8 cellular contexts compared by ENCODE assay signal in genomic region chr13:46354143-46355087, GRCh38. TPM values are rescaled to one million over a fixed set of nuclear protein-coding genes. Genes with fewer than 3 reads are reported as not detected.
A peak's percentile ranks its signal among the peaks of the same experiment; 100 is the strongest.
DNase-seq lines count a peak whose midpoint lies in the region; ATAC-seq and TF ChIP-seq lines count a peak whose summit lies in the region.

No MANE protein-coding gene starts in this region.

- CTCF ChIA-PET in AG04450 (lab: Charles Lee), result no interaction called here

- POLR2A ChIA-PET in AG04450 (lab: Yijun Ruan, JAX), result interaction anchor here (0.7 to 1.3 kb wide), 2 partner anchors 15 to 936 kb away, joined by 3 to 7 read pairs; no protein-coding TSS in a partner anchor

- no peak overlapping the region for H3K4me3 ChIP-seq in AG04450 (ENCODE audit: low read depth, low read length)

- ATAC-seq in GM21447 (IDR thresholded peaks at IDR 0.05; ENCODE audit: unreplicated experiment), result peak; percentile 63
- ATAC-seq in esophagus mucosa, result peak; percentile 75
- ATAC-seq in GM21367 (IDR thresholded peaks at IDR 0.05; ENCODE audit: unreplicated experiment), result no peak
- no peak for ATAC-seq in GM18867 (IDR thresholded peaks at IDR 0.05; ENCODE audit: unreplicated experiment)

- H3K27me3 ChIP-seq in AG04450 (ENCODE audit: control insufficient read depth, insufficient read depth, low read length), result no peaks in the 10 kb centered on the region

- TF ChIP-seq CTCF in AG04450 (IDR thresholded peaks at IDR 0.05; ENCODE audit: low read depth, low read length), result no peak

- peak; percentile 65 for DNase-seq in AG04450 (ENCODE audit: low read depth, low spot score)
- peak; percentile 79 for DNase-seq in RKO (ENCODE audit: low spot score)
- DNase-seq in GOT3 (lab: John Stamatoyannopoulos, UW), result no peak
- no peak for DNase-seq in NCI-H2081 (lab: John Stamatoyannopoulos, UW)

- peak overlapping the region; percentile 66 for H3K27ac ChIP-seq in AG04450 (ENCODE audit: low read depth, low read length)

- peaks cover 2% of the 10 kb centered on the region; the same call in 1 of the 2 replicates for H3K9me3 ChIP-seq in AG04450 (ENCODE audit: control insufficient read depth, insufficient read depth, low read length)

RNA-seq across cellular contexts. Expression of gene RUBCNL, which starts 32.6 kb away (rescaled TPM):
- not detected in 2 replicates for polyA plus RNA-seq in AG04450 (2011; rRNA removed)
- polyA minus RNA-seq in AG04450 (2011; rRNA and poly(A)+ RNA removed), result not detected in 2 replicates
- 0.44 TPM for total RNA-seq in esophagus mucosa

Comparison
In these comparisons a context has a peak if more than half of its experiments do, and no peak if none do; other contexts are left out.
1. DNase-seq: peak in AG04450 (single experiment) and RKO (single experiment); none in GOT3 (single experiment) and NCI-H2081 (0 of 2).
2. ATAC-seq: peak in GM21447 (single experiment) and esophagus mucosa (single experiment); none in GM21367 (single experiment) and GM18867 (single experiment).